In genomic region chr5:43386960-43387362, GRCh38 we compare ENCODE assay signal across 12 cellular contexts. TPM values are rescaled to one million over a fixed set of nuclear protein-coding genes. Genes with fewer than 3 reads are reported as not detected.
DNase-seq lines count a peak whose midpoint lies in the region; ATAC-seq and TF ChIP-seq lines count a peak whose summit lies in the region.
"Had no signal": no experiment of that assay in that cellular context is flagged by ENCODE, and none has a peak within 500 bp of the region (broad histone marks: within the 10 kb centered on the region; RNA-seq: fewer than 3 reads in every experiment).

No MANE protein-coding gene starts in this region.

- peak; percentile 87 for ATAC-seq in GM18502 (IDR thresholded peaks at IDR 0.05; ENCODE audit: poor library complexity, unreplicated experiment)
- peak; percentile 80 for ATAC-seq in GM19351 (IDR thresholded peaks at IDR 0.05; ENCODE audit: unreplicated experiment)
- ATAC-seq in HG03039 (IDR thresholded peaks at IDR 0.05; ENCODE audit: unreplicated experiment), result peak; percentile 65
- ATAC-seq in natural killer cell treated with Interleukin-12 subunit alpha and Interleukin-12 subunit beta and Interleukin-15 and Interleukin-18, amount 100 ng/mL, for 72 hours, result no peak

- no peak overlapping the region for H3K4me3 Mint-ChIP-seq in natural killer cell treated with Interleukin-12 subunit alpha and Interleukin-12 subunit beta and Interleukin-15 and Interleukin-18, amount 100 ng/mL, for 72 hours

- no peaks in the 10 kb centered on the region for H3K27me3 Mint-ChIP-seq in natural killer cell treated with Interleukin-12 subunit alpha and Interleukin-12 subunit beta and Interleukin-15 and Interleukin-18, amount 100 ng/mL, for 72 hours

- no peak overlapping the region for H3K27ac Mint-ChIP-seq in natural killer cell treated with Interleukin-12 subunit alpha and Interleukin-12 subunit beta and Interleukin-15 and Interleukin-18, amount 100 ng/mL, for 72 hours

- H3K4me1 Mint-ChIP-seq in natural killer cell treated with Interleukin-12 subunit alpha and Interleukin-12 subunit beta and Interleukin-15 and Interleukin-18, amount 100 ng/mL, for 72 hours (ENCODE audit: low read depth in 2 of 2), result peaks cover 10 to 13% of the 10 kb centered on the region in 2 donors

- peak; percentile 29 for TF ChIP-seq CTCF in epithelial cell of esophagus (IDR thresholded peaks at IDR 0.05; ENCODE audit: insufficient read depth, low read depth, low read length, missing control alignments)

- peaks cover 3% of the 10 kb centered on the region for H3K36me3 Mint-ChIP-seq in natural killer cell treated with Interleukin-12 subunit alpha and Interleukin-12 subunit beta and Interleukin-15 and Interleukin-18, amount 100 ng/mL, for 72 hours

- DNase-seq in epithelial cell of esophagus (ENCODE audit: low read depth), result peak; percentile 86
- DNase-seq in GOT3 (lab: John Stamatoyannopoulos, UW), result no peak
- DNase-seq in natural killer cell treated with Interleukin-12 subunit alpha and Interleukin-12 subunit beta and Interleukin-15 and Interleukin-18, amount 100 ng/mL, for 72 hours (ENCODE audit: low spot score), result no peak
- no peak for DNase-seq in DMS114 treated with DMSO at 0.1 percent for 48 hours (lab: John Stamatoyannopoulos, UW; ENCODE audit: unreplicated experiment)
- no peak for DNase-seq in NCI-H2171 (lab: John Stamatoyannopoulos, UW)
- DNase-seq: activated effector memory CD4-positive, alpha-beta T cell treated with Interleukin-2 at 50 U/mL for 16 hours; dermis blood vessel endothelial cell; DMS153 had no signal

- H3K4me3 ChIP-seq in epithelial cell of esophagus (ENCODE audit: low read length), result no peak overlapping the region

- H3K9me3 Mint-ChIP-seq in natural killer cell treated with Interleukin-12 subunit alpha and Interleukin-12 subunit beta and Interleukin-15 and Interleukin-18, amount 100 ng/mL, for 72 hours, result no peaks in the 10 kb centered on the region

RNA-seq across cellular contexts. Expression of gene CCL28, which starts 25.2 kb away (rescaled TPM):
- 10 to 100 TPM in 1 of 2 donors, 1 to 10 TPM in 1; 4.8 to 18.3 TPM for total RNA-seq in natural killer cell treated with Interleukin-12 subunit alpha and Interleukin-12 subunit beta and Interleukin-15 and Interleukin-18, amount 100 ng/mL, for 72 hours
- total RNA-seq: OCI-LY7 had no signal

Comparison
In these comparisons a context has a peak if more than half of its experiments do, and no peak if none do; other contexts are left out.
1. ATAC-seq: peak in GM18502 (single experiment), GM19351 (single experiment) and HG03039 (single experiment); none in natural killer cell treated with Interleukin-12 subunit alpha and Interleukin-12 subunit beta and Interleukin-15 and Interleukin-18, amount 100 ng/mL, for 72 hours (0 of 2).